ENCODE assay signal across 11 cellular contexts in the genomic region with DNA sequence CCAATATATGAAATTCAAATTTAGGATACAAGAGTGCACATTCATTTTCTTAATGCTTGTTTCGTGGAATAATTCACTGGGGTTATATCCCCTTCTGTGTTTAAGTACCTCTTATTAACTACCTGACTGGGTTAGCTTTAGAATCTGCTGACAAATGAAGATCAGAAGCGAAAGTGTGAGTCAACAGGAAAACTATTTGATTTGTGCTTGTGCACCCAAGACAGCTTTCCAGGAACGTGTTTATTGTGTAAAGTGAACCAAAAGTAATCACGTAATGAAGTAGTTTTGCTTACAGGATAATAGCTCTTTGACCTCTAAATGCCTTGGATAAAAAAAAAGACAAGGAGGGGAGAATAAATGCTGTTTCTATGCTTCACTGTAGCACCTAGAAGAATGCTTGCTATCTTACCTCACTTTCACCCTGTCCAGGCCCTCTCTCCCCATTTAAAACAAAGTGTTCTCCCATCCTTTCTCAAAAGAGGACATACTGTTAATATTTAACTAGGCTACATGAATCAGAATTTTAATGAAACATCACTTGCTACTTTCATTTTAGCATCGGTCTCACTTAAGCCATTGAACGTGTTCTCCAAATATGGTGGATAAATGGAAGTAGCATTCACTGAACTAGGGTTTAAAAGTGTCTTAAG.
A peak's percentile ranks its signal among the peaks of the same experiment; 100 is the strongest.
DNase-seq lines count a peak whose midpoint lies in the region; ATAC-seq and TF ChIP-seq lines count a peak whose summit lies in the region.
"Had no signal": no experiment of that assay in that cellular context is flagged by ENCODE, and none has a peak within 500 bp of the region (broad histone marks: within the 10 kb centered on the region; RNA-seq: fewer than 3 reads in every experiment).

No MANE protein-coding gene starts in this region.

- CTCF ChIA-PET in activated CD4-positive, alpha-beta T cell treated with anti-CD3 and anti-CD28 coated beads, Interleukin-2, amount 10 ng/mL, durations not matched to agents 7 days and 5 days (lab: Charles Lee), result no interaction called here

- no peaks in the 10 kb centered on the region for H3K27me3 Mint-ChIP-seq in activated CD4-positive, alpha-beta T cell treated with anti-CD3 and anti-CD28 coated beads, Interleukin-2, amount 10 ng/mL, durations not matched to agents 24 days and 14 days
- peaks cover 1% of the 10 kb centered on the region for H3K27me3 Mint-ChIP-seq in activated CD4-positive, alpha-beta T cell treated with anti-CD3 and anti-CD28 coated beads, Interleukin-2, amount 10 ng/mL, durations not matched to agents 7 days and 5 days
- H3K27me3 Mint-ChIP-seq: activated naive CD8-positive, alpha-beta T cell treated with anti-CD3 and anti-CD28 coated beads, Interleukin-2, amount 10 ng/mL, durations not matched to agents 7 days and 5 days had no signal

- DNase-seq in activated CD4-positive, alpha-beta T cell treated with anti-CD3 and anti-CD28 coated beads, Interleukin-2, amount 10 ng/mL, durations not matched to agents 24 days and 14 days, result no peak
- DNase-seq in activated CD4-positive, alpha-beta T cell treated with anti-CD3 and anti-CD28 coated beads, Interleukin-2, amount 10 ng/mL, durations not matched to agents 7 days and 5 days, result no peak
- peak; percentile 9 to 25 for DNase-seq in cardiac fibroblast (ENCODE audit: low read depth in 2 of 2)
- no peak for DNase-seq in SW 1271 (lab: John Stamatoyannopoulos, UW)
- no peak for DNase-seq in stimulated activated naive CD8-positive, alpha-beta T cell treated with anti-CD3 and anti-CD28 coated beads, Interleukin-15, Interleukin-2, amounts not matched to agents 100 U/mL and 50 U/mL, for 24 hours
- DNase-seq in NOMO-1 treated with dmso at 0.1 percent for 144 hours (lab: John Stamatoyannopoulos, UW; ENCODE audit: unreplicated experiment), result no peak
- DNase-seq: activated naive CD8-positive, alpha-beta T cell treated with anti-CD3 and anti-CD28 coated beads, Interleukin-2, amount 10 ng/mL, durations not matched to agents 7 days and 5 days; T-helper 9 cell; transverse colon had no signal

- no peak overlapping the region for H3K27ac Mint-ChIP-seq in activated CD4-positive, alpha-beta T cell treated with anti-CD3 and anti-CD28 coated beads, Interleukin-2, amount 10 ng/mL, durations not matched to agents 24 days and 14 days
- no peak overlapping the region for H3K27ac Mint-ChIP-seq in activated CD4-positive, alpha-beta T cell treated with anti-CD3 and anti-CD28 coated beads, Interleukin-2, amount 10 ng/mL, durations not matched to agents 7 days and 5 days
- H3K27ac Mint-ChIP-seq: activated naive CD8-positive, alpha-beta T cell treated with anti-CD3 and anti-CD28 coated beads, Interleukin-2, amount 10 ng/mL, durations not matched to agents 7 days and 5 days had no signal

- intact Hi-C loops in activated CD4-positive, alpha-beta T cell treated with anti-CD3 and anti-CD28 coated beads, Interleukin-2, amount 10 ng/mL, durations not matched to agents 24 days and 14 days (cut with micrococcal nuclease), result no loop called here

- TF ChIP-seq CTCF in cardiac fibroblast (IDR thresholded peaks at IDR 0.05; ENCODE audit: low read depth, low read length), result no peak

- no peaks in the 10 kb centered on the region for H3K9me3 Mint-ChIP-seq in activated CD4-positive, alpha-beta T cell treated with anti-CD3 and anti-CD28 coated beads, Interleukin-2, amount 10 ng/mL, durations not matched to agents 24 days and 14 days
- H3K9me3 Mint-ChIP-seq in activated CD4-positive, alpha-beta T cell treated with anti-CD3 and anti-CD28 coated beads, Interleukin-2, amount 10 ng/mL, durations not matched to agents 7 days and 5 days, result no peaks in the 10 kb centered on the region
- H3K9me3 Mint-ChIP-seq: activated naive CD8-positive, alpha-beta T cell treated with anti-CD3 and anti-CD28 coated beads, Interleukin-2, amount 10 ng/mL, durations not matched to agents 7 days and 5 days had no signal

- ATAC-seq in HG03095 (IDR thresholded peaks at IDR 0.05; ENCODE audit: unreplicated experiment), result peak; percentile 67
- no peak for ATAC-seq in HG03045 (IDR thresholded peaks at IDR 0.05; ENCODE audit: unreplicated experiment)
- ATAC-seq in stimulated activated naive CD8-positive, alpha-beta T cell treated with anti-CD3 and anti-CD28 coated beads, Interleukin-15, Interleukin-2, amounts not matched to agents 100 U/mL and 50 U/mL, for 24 hours, result no peak

- POLR2A ChIA-PET in activated CD4-positive, alpha-beta T cell treated with anti-CD3 and anti-CD28 coated beads, Interleukin-2, amount 10 ng/mL, durations not matched to agents 7 days and 5 days (lab: Charles Lee), result no interaction called here

- peak overlapping the region; percentile 20 for H3K4me3 Mint-ChIP-seq in activated CD4-positive, alpha-beta T cell treated with anti-CD3 and anti-CD28 coated beads, Interleukin-2, amount 10 ng/mL, durations not matched to agents 24 days and 14 days
- H3K4me3 Mint-ChIP-seq in activated CD4-positive, alpha-beta T cell treated with anti-CD3 and anti-CD28 coated beads, Interleukin-2, amount 10 ng/mL, durations not matched to agents 7 days and 5 days, result no peak overlapping the region
- H3K4me3 Mint-ChIP-seq: activated naive CD8-positive, alpha-beta T cell treated with anti-CD3 and anti-CD28 coated beads, Interleukin-2, amount 10 ng/mL, durations not matched to agents 7 days and 5 days had no signal

- H3K36me3 Mint-ChIP-seq in activated CD4-positive, alpha-beta T cell treated with anti-CD3 and anti-CD28 coated beads, Interleukin-2, amount 10 ng/mL, durations not matched to agents 24 days and 14 days (ENCODE audit: low read depth), result no peaks in the 10 kb centered on the region
- no peaks in the 10 kb centered on the region for H3K36me3 Mint-ChIP-seq in activated CD4-positive, alpha-beta T cell treated with anti-CD3 and anti-CD28 coated beads, Interleukin-2, amount 10 ng/mL, durations not matched to agents 7 days and 5 days (ENCODE audit: low read depth)
- H3K36me3 Mint-ChIP-seq: activated naive CD8-positive, alpha-beta T cell treated with anti-CD3 and anti-CD28 coated beads, Interleukin-2, amount 10 ng/mL, durations not matched to agents 7 days and 5 days had no signal

- H3K4me3 ChIP-seq in cardiac fibroblast (replicated peaks in 1 of 2; ENCODE audit: low read depth in 2 of 2, low read length in 2 of 2), result no peak overlapping the region
- H3K4me3 ChIP-seq: transverse colon had no signal

- H3K4me1 Mint-ChIP-seq in activated CD4-positive, alpha-beta T cell treated with anti-CD3 and anti-CD28 coated beads, Interleukin-2, amount 10 ng/mL, durations not matched to agents 24 days and 14 days, result peaks cover 9% of the 10 kb centered on the region
- peaks cover 12% of the 10 kb centered on the region for H3K4me1 Mint-ChIP-seq in activated CD4-positive, alpha-beta T cell treated with anti-CD3 and anti-CD28 coated beads, Interleukin-2, amount 10 ng/mL, durations not matched to agents 7 days and 5 days
- H3K4me1 Mint-ChIP-seq: activated naive CD8-positive, alpha-beta T cell treated with anti-CD3 and anti-CD28 coated beads, Interleukin-2, amount 10 ng/mL, durations not matched to agents 7 days and 5 days had no signal

Comparison
In these comparisons a context has a peak if more than half of its experiments do, and no peak if none do; other contexts are left out.
1. DNase-seq: peak in cardiac fibroblast (2 of 2); none in activated CD4-positive, alpha-beta T cell treated with anti-CD3 and anti-CD28 coated beads, Interleukin-2, amount 10 ng/mL, durations not matched to agents 24 days and 14 days (single experiment), activated CD4-positive, alpha-beta T cell treated with anti-CD3 and anti-CD28 coated beads, Interleukin-2, amount 10 ng/mL, durations not matched to agents 7 days and 5 days (single experiment), SW 1271 (0 of 2), stimulated activated naive CD8-positive, alpha-beta T cell treated with anti-CD3 and anti-CD28 coated beads, Interleukin-15, Interleukin-2, amounts not matched to agents 100 U/mL and 50 U/mL, for 24 hours (single experiment) and NOMO-1 treated with dmso at 0.1 percent for 144 hours (single experiment).